In the genomic region with DNA sequence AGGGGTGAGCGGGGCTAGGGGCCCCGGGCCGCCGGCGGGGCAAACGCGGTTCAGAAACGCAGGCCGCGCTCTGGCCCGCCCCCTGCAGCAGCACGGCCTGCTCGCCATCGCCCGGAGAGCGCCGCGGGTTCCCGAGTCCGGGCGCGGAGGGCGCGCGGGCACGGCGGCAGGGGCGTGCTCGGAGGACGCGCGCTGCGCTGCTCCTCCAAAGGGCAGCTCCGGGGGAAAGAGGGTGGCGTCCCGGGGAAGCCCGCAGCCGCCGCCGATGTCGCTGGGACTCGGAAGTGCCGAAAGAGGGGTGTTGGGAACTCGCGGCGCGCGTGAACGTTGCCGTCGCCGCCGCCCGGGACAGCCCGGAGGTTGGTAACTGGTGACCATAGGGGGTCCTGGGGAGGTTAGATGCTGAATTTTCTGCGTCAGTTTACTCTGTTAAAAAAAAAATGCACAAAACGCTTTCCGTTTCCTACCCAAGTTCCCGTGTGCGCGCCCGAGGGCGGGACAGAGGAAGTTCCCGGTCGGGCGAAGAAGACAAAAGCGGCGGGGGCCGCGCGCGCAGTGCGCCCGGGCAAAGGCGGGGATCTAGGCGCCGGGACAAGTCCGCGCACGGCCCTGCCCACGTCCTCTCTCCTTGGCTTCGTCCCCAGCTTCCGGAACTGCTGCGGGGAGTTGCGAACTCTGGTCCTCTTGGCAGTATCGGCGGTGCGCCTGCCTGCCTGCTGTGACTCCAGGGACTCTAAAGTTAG, we compare ENCODE assay signal across 8 cellular contexts. TPM values are rescaled to one million over a fixed set of nuclear protein-coding genes. Genes with fewer than 3 reads are reported as not detected.
A peak's percentile ranks its signal among the peaks of the same experiment; 100 is the strongest.
DNase-seq lines count a peak whose midpoint lies in the region; ATAC-seq lines count a peak whose summit lies in the region.

A gene (plus strand): TSS at position 157 of the 743 bp plus-strand sequence. CDS start 20,074 bp downstream, outside the sequence.

- H3K27ac ChIP-seq in CD4-positive, CD25-positive, alpha-beta regulatory T cell (ENCODE audit: insufficient read depth, low read length, poor library complexity, severe bottlenecking) = peak within 1 kb of the TSS; percentile 61

- peak; percentile 40 to 46 for ATAC-seq in CD4-positive, CD25-positive, alpha-beta regulatory T cell (ENCODE audit: low read depth in 2 of 2)
- ATAC-seq in GM19324 (IDR thresholded peaks at IDR 0.05; ENCODE audit: low FRiP score, unreplicated experiment) (peak; percentile 67), HG03439 (IDR thresholded peaks at IDR 0.05; ENCODE audit: unreplicated experiment) (peak; percentile 49)

- peaks cover 27% of the 10 kb centered on the region for H3K4me1 ChIP-seq in CD4-positive, CD25-positive, alpha-beta regulatory T cell (ENCODE audit: control insufficient read depth, insufficient read depth, low read length, poor library complexity, severe bottlenecking)

- H3K9me3 ChIP-seq in CD4-positive, CD25-positive, alpha-beta regulatory T cell (ENCODE audit: control insufficient read depth in 2 of 2, low read length in 2 of 2) = peaks cover 0 to 5% of the 10 kb centered on the region in 2 experiments

- H3K36me3 ChIP-seq in CD4-positive, CD25-positive, alpha-beta regulatory T cell (ENCODE audit: control insufficient read depth, insufficient read depth, low read length) = no peaks in the 10 kb centered on the region

- DNase-seq in CD4-positive, CD25-positive, alpha-beta regulatory T cell = peak; percentile 19 to 37 (median 21)
- DNase-seq in NCI-H526 treated with DMSO at 0.1 percent for 48 hours (lab: John Stamatoyannopoulos, UW) = peak; percentile 27
- peak; percentile 82 for DNase-seq in activated CD8-positive, alpha-beta memory T cell treated with anti-CD3 and anti-CD28 coated beads, Interleukin-2, amount 50 U/mL, for 48 hours
- DNase-seq in epidermal melanocyte (ENCODE audit: insufficient read length, low spot score) = peak; percentile 79
- peak; percentile 72 for DNase-seq in midbrain (lab: John Stamatoyannopoulos, UW)
- peak; percentile 42 for DNase-seq in stimulated activated CD8-positive, alpha-beta memory T cell treated with anti-CD3 and anti-CD28 coated beads, Interleukin-4, amount 100 ng/mL, for 24 hours (ENCODE audit: low read depth)

- H3K4me1 Mint-ChIP-seq in CD4-positive, CD25-positive, alpha-beta regulatory T cell = peaks cover 14 to 37% (median 21%) of the 10 kb centered on the region in 4 donors

- peak within 1 kb of the TSS; percentile 91 to 97 (median 94) for H3K4me3 Mint-ChIP-seq in CD4-positive, CD25-positive, alpha-beta regulatory T cell

- no peaks in the 10 kb centered on the region for H3K36me3 Mint-ChIP-seq in CD4-positive, CD25-positive, alpha-beta regulatory T cell

- peak within 1 kb of the TSS; percentile 67 for H3K4me3 ChIP-seq in CD4-positive, CD25-positive, alpha-beta regulatory T cell (ENCODE audit: low read depth, low read length)

- peaks cover 0 to 12% (median 3%) of the 10 kb centered on the region in 7 donors for H3K9me3 Mint-ChIP-seq in CD4-positive, CD25-positive, alpha-beta regulatory T cell

- peaks cover 11% of the 10 kb centered on the region for H3K27me3 Mint-ChIP-seq in CD4-positive, CD25-positive, alpha-beta regulatory T cell

- peak within 1 kb of the TSS; percentile 78 to 94 (median 79) for H3K27ac Mint-ChIP-seq in CD4-positive, CD25-positive, alpha-beta regulatory T cell

- peaks cover 3% of the 10 kb centered on the region for H3K27me3 ChIP-seq in CD4-positive, CD25-positive, alpha-beta regulatory T cell (ENCODE audit: control insufficient read depth, insufficient read depth, low read length)

RNA-seq across cellular contexts. Expression of the gene that starts here (rescaled TPM):
- 6.0 TPM for total RNA-seq in CD4-positive, CD25-positive, alpha-beta regulatory T cell
- polyA plus RNA-seq in CD4-positive, CD25-positive, alpha-beta regulatory T cell = 1 to 10 TPM; 1.4 to 4.2 (median 2.0) TPM

Comparison
In these comparisons a context has a peak if more than half of its experiments do, and no peak if none do; other contexts are left out.
1. Peak in every context shown above with its lines: DNase-seq, ATAC-seq, H3K4me3 ChIP-seq and H3K27ac ChIP-seq.
2. DNase-seq: peak in every context shown above with its lines; median percentile 82 in activated CD8-positive, alpha-beta memory T cell treated with anti-CD3 and anti-CD28 coated beads, Interleukin-2, amount 50 U/mL, for 48 hours; 79 in epidermal melanocyte; 72 in midbrain; 42 in stimulated activated CD8-positive, alpha-beta memory T cell treated with anti-CD3 and anti-CD28 coated beads, Interleukin-4, amount 100 ng/mL, for 24 hours; 27 in NCI-H526 treated with DMSO at 0.1 percent for 48 hours; 21 in CD4-positive, CD25-positive, alpha-beta regulatory T cell.